15 cellular contexts compared by ENCODE assay signal in the genomic region with DNA sequence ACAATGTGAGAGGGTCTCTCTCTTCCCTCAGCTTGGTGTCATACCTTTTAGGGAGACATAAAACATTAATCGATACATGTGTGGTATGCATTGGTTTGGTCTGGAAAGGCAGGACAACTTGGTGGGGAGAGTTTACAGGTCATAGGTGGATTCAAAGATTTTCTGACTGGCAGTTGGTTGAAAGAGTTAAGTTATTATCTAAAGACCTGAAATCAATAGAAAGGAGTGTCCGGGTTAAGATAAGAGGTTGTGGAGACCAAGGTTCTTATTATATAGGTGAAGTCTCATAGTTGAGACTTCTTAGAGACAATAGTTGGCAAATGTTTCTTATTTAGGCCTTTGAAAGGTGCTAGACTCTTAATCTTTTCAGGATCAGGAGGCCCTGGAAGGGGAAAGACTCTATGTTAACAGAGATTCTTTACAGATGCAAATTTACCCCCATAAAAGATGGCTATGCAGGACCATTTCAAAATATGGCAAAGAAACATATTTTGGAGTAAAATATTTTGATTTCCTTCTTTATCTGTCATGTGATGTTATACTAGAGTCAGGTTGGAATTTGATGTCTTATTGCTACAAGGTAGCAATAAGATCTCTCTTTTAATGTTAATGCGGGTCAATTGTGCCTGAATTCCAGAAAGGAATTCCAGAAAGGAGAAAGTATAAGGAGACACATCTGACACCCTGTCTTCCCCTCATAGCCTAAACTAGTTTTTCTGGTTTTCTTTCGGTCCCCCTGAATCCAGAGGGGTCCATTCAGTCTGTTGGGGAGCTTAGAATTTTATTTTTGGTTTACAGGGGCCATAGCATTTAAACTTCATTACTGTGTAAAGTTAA.
"Had no signal": no experiment of that assay in that cellular context is flagged by ENCODE, and none has a peak within 500 bp of the region (broad histone marks: within the 10 kb centered on the region; RNA-seq: fewer than 3 reads in every experiment).

No MANE protein-coding gene starts in this region.

- H3K27me3 Mint-ChIP-seq: activated CD8-positive, alpha-beta T cell treated with anti-CD3 and anti-CD28 coated beads for 36 hours; progenitor cell of endocrine pancreas had no signal

- H3K27ac Mint-ChIP-seq: activated CD4-positive, alpha-beta T cell treated with anti-CD3 and anti-CD28 coated beads for 36 hours; activated CD8-positive, alpha-beta T cell treated with anti-CD3 and anti-CD28 coated beads for 36 hours; activated T-helper 1 cell treated with anti-CD3 and anti-CD28 coated beads, Interleukin-12 subunit alpha, Interleukin-12 subunit beta, Interleukin-2, Interleukin-4 antibody, amounts not matched to agents 30 ng/mL and 10 ng/mL and 1 ng/mL, durations not matched to agents 14 hours and 24 hours and 36 hours; progenitor cell of endocrine pancreas had no signal

- H3K4me1 ChIP-seq: colonic mucosa had no signal

- ATAC-seq: activated CD4-positive, alpha-beta T cell treated with anti-CD3 and anti-CD28 coated beads for 36 hours; activated CD8-positive, alpha-beta T cell treated with anti-CD3 and anti-CD28 coated beads for 36 hours; heart left ventricle; naive thymus-derived CD8-positive, alpha-beta T cell; sciatic nerve had no signal

- H3K27ac ChIP-seq: colonic mucosa, heart left ventricle had no signal

- H3K4me3 ChIP-seq: colonic mucosa, heart left ventricle had no signal

- DNase-seq: activated CD4-positive, alpha-beta T cell treated with anti-CD3 and anti-CD28 coated beads for 36 hours; activated CD8-positive, alpha-beta memory T cell treated with anti-CD3 and anti-CD28 coated beads, Interleukin-2, amount 50 U/mL, for 4 hours; activated CD8-positive, alpha-beta T cell treated with anti-CD3 and anti-CD28 coated beads for 36 hours; activated naive CD4-positive, alpha-beta T cell treated with Interleukin-2 at 50 U/mL for 16 hours; colonic mucosa; effector CD4-positive, alpha-beta T cell; heart left ventricle; naive thymus-derived CD8-positive, alpha-beta T cell; stimulated activated CD4-positive, alpha-beta T cell treated with anti-CD3 and anti-CD28 coated beads, Interleukin-12 subunit alpha, Interleukin-12 subunit beta, amount 100 ng/mL, for 4 hours; stimulated activated naive CD4-positive, alpha-beta T cell; substantia nigra; T-helper 9 cell had no signal

- H3K36me3 Mint-ChIP-seq: naive thymus-derived CD8-positive, alpha-beta T cell had no signal

- H3K36me3 ChIP-seq: colonic mucosa, heart left ventricle had no signal

- H3K9me3 Mint-ChIP-seq: activated CD8-positive, alpha-beta T cell treated with anti-CD3 and anti-CD28 coated beads for 36 hours had no signal

- H3K27me3 ChIP-seq: colonic mucosa, heart left ventricle had no signal

- H3K4me3 Mint-ChIP-seq: activated CD4-positive, alpha-beta T cell treated with anti-CD3 and anti-CD28 coated beads for 36 hours; activated CD8-positive, alpha-beta T cell treated with anti-CD3 and anti-CD28 coated beads for 36 hours; activated T-helper 1 cell treated with anti-CD3 and anti-CD28 coated beads, Interleukin-12 subunit alpha, Interleukin-12 subunit beta, Interleukin-2, Interleukin-4 antibody, amounts not matched to agents 30 ng/mL and 10 ng/mL and 1 ng/mL, durations not matched to agents 14 hours and 24 hours and 36 hours had no signal

- H3K9me3 ChIP-seq: colonic mucosa had no signal
